ENCODE assay signal across 8 cellular contexts in the genomic region with DNA sequence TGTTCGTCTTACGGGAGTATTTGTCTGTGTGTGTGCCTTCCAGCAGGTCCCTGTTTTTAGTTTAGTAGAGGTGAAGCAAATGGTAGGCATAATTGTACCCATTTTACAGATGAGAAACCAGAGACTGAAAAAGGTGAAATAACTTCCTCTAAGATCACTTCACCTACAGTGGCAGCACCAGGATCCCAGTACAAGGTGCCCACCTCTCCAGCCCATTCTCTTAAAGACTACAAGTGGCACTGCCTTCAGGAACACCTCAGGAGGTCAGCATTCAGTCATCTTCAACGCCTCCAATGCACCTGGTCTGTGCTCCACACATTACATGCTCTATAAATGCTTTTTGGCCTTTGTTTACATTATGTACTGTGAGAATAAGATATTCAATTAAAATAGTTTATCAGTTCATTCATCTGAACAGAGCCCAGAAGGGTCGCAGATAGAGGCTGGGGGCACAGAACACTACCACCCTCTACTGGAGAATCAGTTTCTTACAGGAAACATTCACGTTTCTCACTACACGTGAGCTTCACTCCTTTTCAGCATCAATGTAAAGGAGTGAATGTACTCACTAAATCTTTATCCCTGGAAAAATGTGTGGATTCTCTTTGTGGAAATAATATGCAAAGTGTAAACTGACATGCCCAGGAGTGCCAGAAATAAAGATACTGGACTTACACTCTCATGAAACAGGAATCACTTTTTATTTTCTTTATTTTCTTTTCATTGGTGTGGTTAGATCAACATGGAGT. TPM values are rescaled to one million over a fixed set of nuclear protein-coding genes. Genes with fewer than 3 reads are reported as not detected.
DNase-seq lines count a peak whose midpoint lies in the region; ATAC-seq and TF ChIP-seq lines count a peak whose summit lies in the region.

No MANE protein-coding gene starts in this region.

- ATAC-seq in HG02870 (IDR thresholded peaks at IDR 0.05; ENCODE audit: unreplicated experiment), result no peak

- DNase-seq in activated CD4-positive, alpha-beta T cell treated with anti-CD3 and anti-CD28 coated beads, Interleukin-2, amount 10 ng/mL, durations not matched to agents 24 days and 14 days, result peak; percentile 65
- DNase-seq in activated CD4-positive, alpha-beta T cell treated with anti-CD3 and anti-CD28 coated beads, Interleukin-2, amount 50 U/mL, for 4 hours, result no peak
- DNase-seq in OCI-M1 (lab: John Stamatoyannopoulos, UW) (peak; percentile 41), esophagus muscularis mucosa (ENCODE audit: extremely low spot score) (no peak), retinal pigment epithelial cell (ENCODE audit: low read depth) (no peak), GOT3 (lab: John Stamatoyannopoulos, UW) (no peak), DMS153 treated with DMSO at 0.1 percent for 48 hours (lab: John Stamatoyannopoulos, UW; ENCODE audit: unreplicated experiment) (no peak)

- no peaks in the 10 kb centered on the region for H3K9me3 ChIP-seq in esophagus muscularis mucosa

- WGBS in esophagus muscularis mucosa, result 42% methylated on average over 6 of the region's 6 CpGs

- H3K27me3 Mint-ChIP-seq in activated CD4-positive, alpha-beta T cell treated with anti-CD3 and anti-CD28 coated beads, Interleukin-2, amount 10 ng/mL, durations not matched to agents 24 days and 14 days, result peaks cover 34% of the 10 kb centered on the region

- TF ChIP-seq EP300 in esophagus muscularis mucosa (IDR thresholded peaks at IDR 0.05), result no peak

- no peak for TF ChIP-seq POLR2A in esophagus muscularis mucosa (IDR thresholded peaks at IDR 0.05; ENCODE audit: low read depth)

- H3K4me3 ChIP-seq in esophagus muscularis mucosa (no peak overlapping the region), retinal pigment epithelial cell (ENCODE audit: low read length) (no peak overlapping the region)

- H3K36me3 Mint-ChIP-seq in activated CD4-positive, alpha-beta T cell treated with anti-CD3 and anti-CD28 coated beads, Interleukin-2, amount 10 ng/mL, durations not matched to agents 24 days and 14 days (ENCODE audit: low read depth), result no peaks in the 10 kb centered on the region

- no peak overlapping the region for H3K27ac Mint-ChIP-seq in activated CD4-positive, alpha-beta T cell treated with anti-CD3 and anti-CD28 coated beads, Interleukin-2, amount 10 ng/mL, durations not matched to agents 24 days and 14 days

- TF ChIP-seq CTCF in esophagus muscularis mucosa (IDR thresholded peaks at IDR 0.05) (peak; percentile 52 to 65 (median 60)), retinal pigment epithelial cell (conservative IDR thresholded peaks at IDR 0.05; ENCODE audit: low read depth, low read length) (peak; percentile 80)

- no peak overlapping the region for H3K4me3 Mint-ChIP-seq in activated CD4-positive, alpha-beta T cell treated with anti-CD3 and anti-CD28 coated beads, Interleukin-2, amount 10 ng/mL, durations not matched to agents 24 days and 14 days

- H3K27ac ChIP-seq in esophagus muscularis mucosa (replicated peaks in 1 of 4), result no peak overlapping the region

- H3K9me3 Mint-ChIP-seq in activated CD4-positive, alpha-beta T cell treated with anti-CD3 and anti-CD28 coated beads, Interleukin-2, amount 10 ng/mL, durations not matched to agents 24 days and 14 days, result no peaks in the 10 kb centered on the region

- peaks cover 1 to 8% (median 3%) of the 10 kb centered on the region in 4 donors for H3K4me1 ChIP-seq in esophagus muscularis mucosa

- H3K36me3 ChIP-seq in esophagus muscularis mucosa, result no peaks in the 10 kb centered on the region

- no peaks in the 10 kb centered on the region for H3K4me1 Mint-ChIP-seq in activated CD4-positive, alpha-beta T cell treated with anti-CD3 and anti-CD28 coated beads, Interleukin-2, amount 10 ng/mL, durations not matched to agents 24 days and 14 days

- peaks cover 0 to 9% (median 0%) of the 10 kb centered on the region in 4 donors for H3K27me3 ChIP-seq in esophagus muscularis mucosa

- intact Hi-C loops in activated CD4-positive, alpha-beta T cell treated with anti-CD3 and anti-CD28 coated beads, Interleukin-2, amount 10 ng/mL, durations not matched to agents 24 days and 14 days (cut with micrococcal nuclease), result loop anchor here (1.0 to 5.0 kb wide), 2 partner anchors 152 to 231 kb away; no protein-coding TSS in a partner anchor
- intact Hi-C loops in esophagus muscularis mucosa (cut with DNase I), result loop anchor here (5.0 kb wide), 3 partner anchors 79 to 231 kb away; no protein-coding TSS in a partner anchor

RNA-seq across cellular contexts. Expression of a gene that starts 45.5 kb away (rescaled TPM):
- 16.5 and 18.5 TPM in 2 replicates for total RNA-seq in activated CD4-positive, alpha-beta T cell treated with anti-CD3 and anti-CD28 coated beads, Interleukin-2, amount 10 ng/mL, durations not matched to agents 24 days and 14 days
- 100 to 1,000 TPM in 3 of 4 donors, 10 to 100 TPM in 1; 83.1 to 145 (median 120) TPM for total RNA-seq in esophagus muscularis mucosa

Comparison
In these comparisons a context has a peak if more than half of its experiments do, and no peak if none do; other contexts are left out.
1. DNase-seq: peak in activated CD4-positive, alpha-beta T cell treated with anti-CD3 and anti-CD28 coated beads, Interleukin-2, amount 10 ng/mL, durations not matched to agents 24 days and 14 days (single experiment) and OCI-M1 (single experiment); none in activated CD4-positive, alpha-beta T cell treated with anti-CD3 and anti-CD28 coated beads, Interleukin-2, amount 50 U/mL, for 4 hours (0 of 2), esophagus muscularis mucosa (single experiment), retinal pigment epithelial cell (single experiment), GOT3 (single experiment) and DMS153 treated with DMSO at 0.1 percent for 48 hours (single experiment).